8 cellular contexts compared by ENCODE assay signal in genomic region chr3:11847035-11847394, GRCh38. TPM values are rescaled to one million over a fixed set of nuclear protein-coding genes. Genes with fewer than 3 reads are reported as not detected.
DNase-seq lines count a peak whose midpoint lies in the region; ATAC-seq and TF ChIP-seq lines count a peak whose summit lies in the region.

No MANE protein-coding gene starts in this region.

- H3K36me3 ChIP-seq in cardiac muscle cell (peaks cover 12% of the 10 kb centered on the region), ascending aorta (peaks cover 14 to 16% of the 10 kb centered on the region in 2 donors)

- DNase-seq in cardiac muscle cell (ENCODE audit: low read depth in 1 of 2, low spot score in 1 of 2) (no peak), Right ventricle myocardium inferior (ENCODE audit: missing footprints) (no peak), ascending aorta (ENCODE audit: low spot score in 2 of 2) (no peak), lower leg skin (ENCODE audit: low spot score in 2 of 2) (no peak), type B pancreatic cell (ENCODE audit: extremely low spot score, unreplicated experiment) (no peak), NCI-H345 treated with DMSO at 0.1 percent for 48 hours (lab: John Stamatoyannopoulos, UW; ENCODE audit: unreplicated experiment) (no peak), iPS-NIHi7 (ENCODE audit: extremely low spot score) (no peak)

- peak overlapping the region; percentile 95 for H3K27ac Mint-ChIP-seq in type B pancreatic cell

- no peaks in the 10 kb centered on the region for H3K9me3 Mint-ChIP-seq in type B pancreatic cell

- peaks cover 5% of the 10 kb centered on the region for H3K36me3 Mint-ChIP-seq in type B pancreatic cell

- H3K9me3 ChIP-seq in cardiac muscle cell (ENCODE audit: low read depth) (no peaks in the 10 kb centered on the region), ascending aorta (no peaks in the 10 kb centered on the region)

- 16 to 17% methylated on average over 18 of the region's 18 CpGs for WGBS in lower leg skin, 2 donors

- TF ChIP-seq CTCF in cardiac muscle cell (IDR thresholded peaks at IDR 0.05; ENCODE audit: low read depth, low read length) = no peak
- TF ChIP-seq CTCF in ascending aorta (IDR thresholded peaks at IDR 0.05) = no peak
- no peak for TF ChIP-seq CTCF in lower leg skin (IDR thresholded peaks at IDR 0.05)
- TF ChIP-seq CTCF in type B pancreatic cell (conservative IDR thresholded peaks at IDR 0.05) = peak; percentile 8

- peaks cover 16% of the 10 kb centered on the region for H3K27me3 Mint-ChIP-seq in type B pancreatic cell

- H3K4me3 ChIP-seq in cardiac muscle cell (peak overlapping the region; percentile 77), ascending aorta (peak overlapping the region; percentile 82 to 94), lower leg skin (ENCODE audit: low read depth, poor library complexity, severe bottlenecking) (peak overlapping the region; percentile 92)

- peaks cover 4% of the 10 kb centered on the region for H3K4me1 ChIP-seq in cardiac muscle cell (ENCODE audit: low read depth)
- peaks cover 0 to 11% of the 10 kb centered on the region in 2 donors for H3K4me1 ChIP-seq in ascending aorta

- intact Hi-C loops in Right ventricle myocardium inferior (cut with DNase I) = no loop called here
- intact Hi-C loops in ascending aorta (cut with DNase I) = no loop called here
- intact Hi-C loops in lower leg skin (cut with DNase I; ENCODE audit: low total_unique reads) = no loop called here

- H3K27me3 ChIP-seq in cardiac muscle cell (no peaks in the 10 kb centered on the region), ascending aorta (no peaks in the 10 kb centered on the region)

- no peak for TF ChIP-seq POLR2A in lower leg skin (IDR thresholded peaks at IDR 0.05)

- H3K4me3 Mint-ChIP-seq in type B pancreatic cell = peak overlapping the region; percentile 98

- ATAC-seq in Right ventricle myocardium inferior (no peak), GM21825 (IDR thresholded peaks at IDR 0.05; ENCODE audit: unreplicated experiment) (no peak)

- no peak overlapping the region for H3K27ac ChIP-seq in cardiac muscle cell
- peak overlapping the region; percentile 87 for H3K27ac ChIP-seq in ascending aorta

- H3K4me1 Mint-ChIP-seq in type B pancreatic cell (ENCODE audit: unreplicated experiment) = peaks cover 30% of the 10 kb centered on the region

RNA-seq across cellular contexts. Expression of gene TAMM41, which starts 0.3 kb away (rescaled TPM):
- 11.5 and 17.4 TPM in 2 replicates for total RNA-seq in cardiac muscle cell
- polyA plus RNA-seq in cardiac muscle cell = 31.4 and 33.2 TPM in 2 replicates
- total RNA-seq in Right ventricle myocardium inferior = 10.9 TPM
- 3.1 TPM for total RNA-seq in ascending aorta
- 10 to 100 TPM in 1 of 4 donors, 1 to 10 TPM in 3; 7.5 to 10.8 (median 9.1) TPM for total RNA-seq in lower leg skin
- 17.5 and 25.4 TPM in 2 replicates for total RNA-seq in type B pancreatic cell (ENCODE audit: low replicate concordance)
